8 cellular contexts compared by ENCODE assay signal in the genomic region with DNA sequence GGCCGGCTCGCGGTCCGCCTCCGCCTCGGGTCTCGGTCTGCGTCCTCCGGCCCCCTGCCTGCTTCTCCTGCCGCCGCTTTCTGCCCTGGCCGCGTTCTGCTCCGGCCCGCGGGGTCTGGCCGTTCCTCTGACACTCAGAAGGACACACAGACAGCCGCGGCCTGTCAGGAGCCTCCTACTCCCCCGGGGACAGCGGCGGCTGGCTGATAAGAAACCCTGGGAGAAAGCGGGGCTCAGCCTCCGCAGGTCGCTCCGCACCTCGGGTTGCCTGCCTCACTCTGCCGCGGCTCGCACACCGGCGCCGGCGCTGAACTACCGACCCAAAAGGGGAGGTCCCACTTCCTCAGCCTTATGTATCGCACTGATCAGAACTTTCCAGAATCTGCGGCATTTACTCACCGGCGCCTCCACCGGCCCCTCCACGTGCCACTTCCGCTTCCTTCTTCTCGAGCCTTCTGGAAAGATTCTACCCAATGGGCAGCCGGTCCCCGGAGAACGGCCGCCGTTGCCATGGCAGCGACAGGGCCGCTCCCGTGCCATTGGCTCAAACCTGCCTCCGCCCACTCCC.
A peak's percentile ranks its signal among the peaks of the same experiment; 100 is the strongest.
DNase-seq lines count a peak whose midpoint lies in the region; ATAC-seq and TF ChIP-seq lines count a peak whose summit lies in the region.

Gene HSPH1 (minus strand): TSS at position 322 of the 568 bp plus-strand sequence. CDS start 322 bp downstream, outside the sequence.

- ATAC-seq in GM19023 (IDR thresholded peaks at IDR 0.05; ENCODE audit: unreplicated experiment) (peak; percentile 86), HG03280 (IDR thresholded peaks at IDR 0.05; ENCODE audit: unreplicated experiment) (peak; percentile 73)

- peak; percentile 14 for TF ChIP-seq CTCF in choroid plexus epithelial cell (conservative IDR thresholded peaks at IDR 0.05; ENCODE audit: low read depth, low read length)

- DNase-seq in AML-193 (lab: John Stamatoyannopoulos, UW) = peak; percentile 99
- peak; percentile 90 for DNase-seq in NCI-H345 treated with DMSO at 0.1 percent for 48 hours (lab: John Stamatoyannopoulos, UW; ENCODE audit: unreplicated experiment)
- DNase-seq in activated CD4-positive, CD25-positive, alpha-beta regulatory T cell (lab: John Stamatoyannopoulos, UW) = peak; percentile 91 to 99 (median 96)
- DNase-seq in choroid plexus epithelial cell (ENCODE audit: low read depth) = peak; percentile 99
- DNase-seq in kidney glomerular epithelial cell (lab: John Stamatoyannopoulos, UW) = peak; percentile 96
- peak; percentile 91 to 96 for DNase-seq in stimulated activated CD4-positive, alpha-beta T cell treated with anti-CD3 and anti-CD28 coated beads, Interleukin-1b, Interleukin-23, amount 100 ng/mL, for 1 hour (ENCODE audit: low read depth in 2 of 2)

- H3K4me3 ChIP-seq in choroid plexus epithelial cell (ENCODE audit: low read depth, low read length) = peak within 1 kb of the TSS; percentile 84

Comparison
In these comparisons a context has a peak if more than half of its experiments do, and no peak if none do; other contexts are left out.
1. Peak in every context shown above with its lines: DNase-seq, ATAC-seq and H3K4me3 ChIP-seq.